In genomic region chr11:83162377-83162776, GRCh38 we compare ENCODE assay signal across 1 cellular context.
TF ChIP-seq lines count a peak whose summit lies in the region.

No MANE protein-coding gene starts in this region.

TF ChIP-seq in IMR-90, 13 proteins besides CTCF, POLR2A, EP300 and RAD21 (continued from another document):
- TF ChIP-seq USF2 (IDR thresholded peaks at IDR 0.05; ENCODE audit: low read depth, low read length), result no peak
- no peak for TF ChIP-seq NFE2L2 (IDR thresholded peaks at IDR 0.05; ENCODE audit: low read depth, low read length)
